Comparison of ENCODE assay signal across 1 cellular context in the genomic region with DNA sequence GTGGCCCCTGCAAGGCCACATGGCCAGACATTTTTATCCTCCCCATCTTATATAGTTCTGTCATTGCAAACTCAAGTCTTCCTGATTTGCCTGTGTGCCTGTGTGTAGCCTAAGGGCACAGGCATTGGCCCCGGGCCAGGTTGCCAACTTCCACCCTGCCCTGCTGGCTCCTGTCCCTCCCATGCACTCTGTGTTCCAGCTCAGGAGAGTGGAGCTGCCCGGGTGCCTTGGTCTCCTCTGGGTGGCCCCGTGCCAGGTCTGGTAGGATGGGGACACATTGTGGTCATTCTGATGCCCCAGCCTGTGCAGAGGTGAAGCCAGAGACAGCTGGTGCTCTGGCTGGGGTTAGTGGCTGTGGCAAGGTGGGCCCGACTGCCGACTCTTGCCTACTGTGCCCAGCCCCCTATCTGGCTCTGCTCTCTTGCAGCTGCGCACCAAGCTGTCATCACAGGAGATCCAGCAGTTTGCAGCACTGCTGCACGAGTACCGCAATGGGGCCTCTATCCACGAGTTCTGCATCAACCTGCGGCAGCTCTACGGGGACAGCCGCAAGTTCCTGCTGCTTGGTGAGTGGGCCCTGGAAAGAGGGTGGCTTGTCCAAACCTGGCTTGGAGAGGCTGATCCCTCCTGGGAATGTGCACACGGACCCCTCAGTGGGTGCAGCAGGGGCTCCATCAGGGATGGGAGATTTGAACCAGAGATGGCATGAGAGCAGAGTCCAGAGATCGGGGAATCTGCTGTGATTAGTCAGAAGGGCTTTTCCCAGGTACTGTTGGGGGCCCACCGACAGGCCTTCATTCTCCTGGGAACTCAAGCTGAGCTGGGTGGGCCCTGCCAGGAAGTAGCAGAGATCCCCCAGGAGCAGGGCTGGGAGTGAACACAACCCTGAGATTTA.
TF ChIP-seq lines count a peak whose summit lies in the region.

No MANE protein-coding gene starts in this region.

TF ChIP-seq in SK-N-SH, 30 proteins besides CTCF, POLR2A, EP300 and RAD21 (continued from another document):
- TF ChIP-seq GATA2 (CRISPR knock-in tag; IDR thresholded peaks at IDR 0.05) (peak; percentile 75; the same call in 1 of the 2 replicates), FOSL2 (IDR thresholded peaks at IDR 0.05; ENCODE audit: borderline replicate concordance, low read depth) (no peak), CHD2 (IDR thresholded peaks at IDR 0.05; ENCODE audit: low read length, partially characterized antibody) (peak; percentile 13), FOXM1 (IDR thresholded peaks at IDR 0.05; ENCODE audit: low read depth) (no peak), RCOR1 (IDR thresholded peaks at IDR 0.05; ENCODE audit: low read length) (peak; percentile 87), RFX5 (IDR thresholded peaks at IDR 0.05; ENCODE audit: low read length) (no peak; the same call in 1 of the 2 replicates), TCF12 (IDR thresholded peaks at IDR 0.05) (no peak), MEF2A (IDR thresholded peaks at IDR 0.05; ENCODE audit: borderline replicate concordance, low read depth) (no peak)
- TF ChIP-seq, protein P1, sequence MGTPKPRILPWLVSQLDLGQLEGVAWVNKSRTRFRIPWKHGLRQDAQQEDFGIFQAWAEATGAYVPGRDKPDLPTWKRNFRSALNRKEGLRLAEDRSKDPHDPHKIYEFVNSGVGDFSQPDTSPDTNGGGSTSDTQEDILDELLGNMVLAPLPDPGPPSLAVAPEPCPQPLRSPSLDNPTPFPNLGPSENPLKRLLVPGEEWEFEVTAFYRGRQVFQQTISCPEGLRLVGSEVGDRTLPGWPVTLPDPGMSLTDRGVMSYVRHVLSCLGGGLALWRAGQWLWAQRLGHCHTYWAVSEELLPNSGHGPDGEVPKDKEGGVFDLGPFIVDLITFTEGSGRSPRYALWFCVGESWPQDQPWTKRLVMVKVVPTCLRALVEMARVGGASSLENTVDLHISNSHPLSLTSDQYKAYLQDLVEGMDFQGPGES (IDR thresholded peaks at IDR 0.05; ENCODE audit: low read depth, low read length) = no peak
- TF ChIP-seq, protein P2, sequence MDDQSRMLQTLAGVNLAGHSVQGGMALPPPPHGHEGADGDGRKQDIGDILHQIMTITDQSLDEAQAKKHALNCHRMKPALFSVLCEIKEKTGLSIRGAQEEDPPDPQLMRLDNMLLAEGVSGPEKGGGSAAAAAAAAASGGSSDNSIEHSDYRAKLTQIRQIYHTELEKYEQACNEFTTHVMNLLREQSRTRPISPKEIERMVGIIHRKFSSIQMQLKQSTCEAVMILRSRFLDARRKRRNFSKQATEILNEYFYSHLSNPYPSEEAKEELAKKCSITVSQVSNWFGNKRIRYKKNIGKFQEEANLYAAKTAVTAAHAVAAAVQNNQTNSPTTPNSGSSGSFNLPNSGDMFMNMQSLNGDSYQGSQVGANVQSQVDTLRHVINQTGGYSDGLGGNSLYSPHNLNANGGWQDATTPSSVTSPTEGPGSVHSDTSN (IDR thresholded peaks at IDR 0.05) = no peak
- TF ChIP-seq, protein P3, sequence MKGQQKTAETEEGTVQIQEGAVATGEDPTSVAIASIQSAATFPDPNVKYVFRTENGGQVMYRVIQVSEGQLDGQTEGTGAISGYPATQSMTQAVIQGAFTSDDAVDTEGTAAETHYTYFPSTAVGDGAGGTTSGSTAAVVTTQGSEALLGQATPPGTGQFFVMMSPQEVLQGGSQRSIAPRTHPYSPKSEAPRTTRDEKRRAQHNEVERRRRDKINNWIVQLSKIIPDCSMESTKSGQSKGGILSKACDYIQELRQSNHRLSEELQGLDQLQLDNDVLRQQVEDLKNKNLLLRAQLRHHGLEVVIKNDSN (IDR thresholded peaks at IDR 0.05; ENCODE audit: borderline replicate concordance, low read depth) = no peak
- TF ChIP-seq, protein P4, sequence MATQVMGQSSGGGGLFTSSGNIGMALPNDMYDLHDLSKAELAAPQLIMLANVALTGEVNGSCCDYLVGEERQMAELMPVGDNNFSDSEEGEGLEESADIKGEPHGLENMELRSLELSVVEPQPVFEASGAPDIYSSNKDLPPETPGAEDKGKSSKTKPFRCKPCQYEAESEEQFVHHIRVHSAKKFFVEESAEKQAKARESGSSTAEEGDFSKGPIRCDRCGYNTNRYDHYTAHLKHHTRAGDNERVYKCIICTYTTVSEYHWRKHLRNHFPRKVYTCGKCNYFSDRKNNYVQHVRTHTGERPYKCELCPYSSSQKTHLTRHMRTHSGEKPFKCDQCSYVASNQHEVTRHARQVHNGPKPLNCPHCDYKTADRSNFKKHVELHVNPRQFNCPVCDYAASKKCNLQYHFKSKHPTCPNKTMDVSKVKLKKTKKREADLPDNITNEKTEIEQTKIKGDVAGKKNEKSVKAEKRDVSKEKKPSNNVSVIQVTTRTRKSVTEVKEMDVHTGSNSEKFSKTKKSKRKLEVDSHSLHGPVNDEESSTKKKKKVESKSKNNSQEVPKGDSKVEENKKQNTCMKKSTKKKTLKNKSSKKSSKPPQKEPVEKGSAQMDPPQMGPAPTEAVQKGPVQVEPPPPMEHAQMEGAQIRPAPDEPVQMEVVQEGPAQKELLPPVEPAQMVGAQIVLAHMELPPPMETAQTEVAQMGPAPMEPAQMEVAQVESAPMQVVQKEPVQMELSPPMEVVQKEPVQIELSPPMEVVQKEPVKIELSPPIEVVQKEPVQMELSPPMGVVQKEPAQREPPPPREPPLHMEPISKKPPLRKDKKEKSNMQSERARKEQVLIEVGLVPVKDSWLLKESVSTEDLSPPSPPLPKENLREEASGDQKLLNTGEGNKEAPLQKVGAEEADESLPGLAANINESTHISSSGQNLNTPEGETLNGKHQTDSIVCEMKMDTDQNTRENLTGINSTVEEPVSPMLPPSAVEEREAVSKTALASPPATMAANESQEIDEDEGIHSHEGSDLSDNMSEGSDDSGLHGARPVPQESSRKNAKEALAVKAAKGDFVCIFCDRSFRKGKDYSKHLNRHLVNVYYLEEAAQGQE (IDR thresholded peaks at IDR 0.05; ENCODE audit: low read depth, low read length) = no peak
